In the genomic region with DNA sequence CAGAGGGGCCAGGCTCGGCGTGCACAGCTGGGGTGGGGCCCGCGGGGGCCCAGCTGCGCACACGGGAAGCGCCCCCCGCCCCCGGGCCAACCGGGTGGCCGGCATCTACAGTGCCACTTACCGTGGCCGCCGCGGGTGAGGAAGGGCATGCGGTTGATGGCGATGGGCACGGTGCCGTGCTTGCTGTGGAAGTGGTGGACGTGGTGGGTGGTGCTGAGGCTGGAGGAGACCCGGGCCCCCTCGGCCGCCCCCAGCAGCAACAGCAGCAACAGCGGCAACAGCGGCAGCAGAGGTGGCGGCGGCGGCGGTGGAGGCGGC, we compare ENCODE assay signal across 26 cellular contexts. TPM values are rescaled to one million over a fixed set of nuclear protein-coding genes. Genes with fewer than 3 reads are reported as not detected.
DNase-seq lines count a peak whose midpoint lies in the region; ATAC-seq, FAIRE-seq and TF ChIP-seq lines count a peak whose summit lies in the region.
"Had no signal": no experiment of that assay in that cellular context is flagged by ENCODE, and none has a peak within 500 bp of the region (broad histone marks: within the 10 kb centered on the region; RNA-seq: fewer than 3 reads in every experiment).

No MANE protein-coding gene starts in this region.

- H2BK120ac ChIP-seq in H1 (replicated peaks; ENCODE audit: low read depth, low read length) = no peak overlapping the region

- H2BK15ac ChIP-seq in H1 (ENCODE audit: low read length) = 0 out of 2 replicates have a peak overlapping the region, but pooled peaks have one; percentile 18

- no peak for FAIRE-seq in H1 (lab: Jason Lieb, UNC)
- FAIRE-seq: HTR-8/SVneo had no signal

- no peak overlapping the region for H3K56ac ChIP-seq in H1 (replicated peaks; ENCODE audit: insufficient read length, low read depth, low read length)

- no peak overlapping the region for H2AK5ac ChIP-seq in H1 (ENCODE audit: low read depth, low read length)

- H3K36me3 Mint-ChIP-seq in stimulated activated effector memory CD8-positive, alpha-beta T cell treated with anti-CD3 and anti-CD28 coated beads, Interleukin-12 subunit alpha, Interleukin-12 subunit beta, amount 100 ng/mL, for 72 hours = no peaks in the 10 kb centered on the region
- H3K36me3 Mint-ChIP-seq: natural killer cell had no signal

- H2BK20ac ChIP-seq in H1 (ENCODE audit: low read length) = no peak overlapping the region

- H3K9me3 ChIP-seq in right cardiac atrium (ENCODE audit: control insufficient read depth, low read length) (no peaks in the 10 kb centered on the region), H1 (ENCODE audit: insufficient read depth in 2 of 2, low read depth in 1 of 2, low read length in 1 of 2) (no peaks in the 10 kb centered on the region; a peak in 1 of 4 replicates), neuron (ENCODE audit: low read length) (no peaks in the 10 kb centered on the region)
- H3K9me3 ChIP-seq: body of pancreas, esophagus squamous epithelium, upper lobe of left lung had no signal

- peak in 2 of 3 donors; percentile 48 to 68 for DNase-seq in right cardiac atrium
- no peak for DNase-seq in cardiac septum (ENCODE audit: low spot score)
- DNase-seq in H1 (ENCODE audit: low read depth in 1 of 2, low spot score in 2 of 2) = no peak
- DNase-seq in T-helper 1 cell = no peak
- no peak for DNase-seq in DMS53 treated with DMSO at 0.1 percent for 48 hours (lab: John Stamatoyannopoulos, UW; ENCODE audit: unreplicated experiment)
- no peak for DNase-seq in stimulated activated effector memory CD8-positive, alpha-beta T cell treated with anti-CD3 and anti-CD28 coated beads, Interleukin-12 subunit alpha, Interleukin-12 subunit beta, amount 100 ng/mL, for 72 hours (ENCODE audit: low spot score in 2 of 2)
- DNase-seq: activated CD4-positive, CD25-positive, alpha-beta regulatory T cell treated with anti-CD3 and anti-CD28 coated beads, Interleukin-2, amount 50 U/mL, for 72 hours; activated naive CD4-positive, alpha-beta T cell treated with anti-CD3 and anti-CD28 coated beads for 36 hours; body of pancreas; Calu3; esophagus squamous epithelium; GDM1; natural killer cell; NCI-H2029 treated with DMSO at 0.1 percent for 48 hours; NCI-H774; RPMI8226; stimulated activated CD4-positive, alpha-beta T cell treated with anti-CD3 and anti-CD28 coated beads, Interleukin-4, amount 100 ng/mL, for 4 hours; T-helper 2 cell had no signal

- H3K23me2 ChIP-seq in H1 (ENCODE audit: low read depth, low read length) = peaks cover 25% of the 10 kb centered on the region

- no peak overlapping the region for H2BK12ac ChIP-seq in H1 (ENCODE audit: low read depth, low read length)

- CTCF ChIA-PET in H1 (lab: Charles Lee; ENCODE audit: partially characterized antibody) = interaction anchor here (1.0 to 15.7 kb wide), 7 partner anchors 9 to 272 kb away, joined by 3 to 201 read pairs (median 6); no protein-coding TSS in a partner anchor

- no peak for TF ChIP-seq CTCF in H1 (IDR thresholded peaks at IDR 0.05; ENCODE audit: control extremely low read depth in 1 of 3, insufficient read depth in 1 of 3, low read depth in 1 of 3, low read length in 3 of 3)

- H2AFZ ChIP-seq in H1 (ENCODE audit: low read length) (no peak overlapping the region), neuron (ENCODE audit: low read depth, low read length) (no peak overlapping the region)

- peaks cover 0 to 6% (median 0%) of the 10 kb centered on the region in 4 experiments; a peak in 1 of 8 replicates for H3K36me3 ChIP-seq in H1 (ENCODE audit: control insufficient read depth in 2 of 4, insufficient read depth in 4 of 4, low read length in 3 of 4)
- no peaks in the 10 kb centered on the region for H3K36me3 ChIP-seq in neuron (ENCODE audit: insufficient read depth, low read length)
- H3K36me3 ChIP-seq: esophagus squamous epithelium, upper lobe of left lung had no signal

- no peak overlapping the region for H3K4me3 Mint-ChIP-seq in stimulated activated effector memory CD8-positive, alpha-beta T cell treated with anti-CD3 and anti-CD28 coated beads, Interleukin-12 subunit alpha, Interleukin-12 subunit beta, amount 100 ng/mL, for 72 hours
- H3K4me3 Mint-ChIP-seq: activated naive CD4-positive, alpha-beta T cell treated with anti-CD3 and anti-CD28 coated beads for 36 hours; natural killer cell had no signal

- no peak for TF ChIP-seq POLR2A in H1 (IDR thresholded peaks at IDR 0.05; ENCODE audit: control extremely low read depth in 1 of 2, low read depth in 2 of 2, low read length in 2 of 2)

- no peaks in the 10 kb centered on the region for H3K27me3 ChIP-seq in right cardiac atrium (ENCODE audit: control insufficient read depth, insufficient read depth)
- H3K27me3 ChIP-seq in H1 (replicated peaks in 1 of 4; ENCODE audit: control insufficient read depth in 3 of 4, extremely low read depth in 1 of 4, insufficient read depth in 3 of 4, low read length in 3 of 4) = peaks cover 42 to 78% (median 70%) of the 10 kb centered on the region in 4 experiments
- peaks cover 40% of the 10 kb centered on the region for H3K27me3 ChIP-seq in neuron (ENCODE audit: insufficient read depth, low read length)

- peak overlapping the region; percentile 70 to 94 for H3K4me2 ChIP-seq in H1 (ENCODE audit: insufficient read depth in 1 of 2, low read depth in 2 of 2, low read length in 2 of 2)

- no peak overlapping the region for H3K18ac ChIP-seq in H1 (ENCODE audit: extremely low read depth, low read length)

- no peaks in the 10 kb centered on the region for H3K79me2 ChIP-seq in H1 (ENCODE audit: control insufficient read depth in 1 of 2, insufficient read depth in 2 of 2, low read length in 2 of 2)

- no peak overlapping the region for H4K5ac ChIP-seq in H1 (ENCODE audit: insufficient read length, low read depth, low read length)

- H4K20me1 ChIP-seq in H1 (replicated peaks in 1 of 2; ENCODE audit: control insufficient read depth in 1 of 2, insufficient read depth in 2 of 2, low read length in 2 of 2) = peaks cover 2 to 9% of the 10 kb centered on the region in 2 experiments

- intact Hi-C loops in right cardiac atrium (cut with DNase I) (loop anchor here in 1 of 4 donors (10.0 kb wide), 1 partner anchor 188 kb away; no protein-coding TSS in a partner anchor), cardiac septum (cut with DNase I) (no loop called here)

- H3K79me1 ChIP-seq in H1 (ENCODE audit: low read depth, low read length) = no peaks in the 10 kb centered on the region

- peaks cover 4% of the 10 kb centered on the region for H3K4me1 Mint-ChIP-seq in stimulated activated effector memory CD8-positive, alpha-beta T cell treated with anti-CD3 and anti-CD28 coated beads, Interleukin-12 subunit alpha, Interleukin-12 subunit beta, amount 100 ng/mL, for 72 hours

- no peak overlapping the region for H3K23ac ChIP-seq in H1 (ENCODE audit: insufficient read length)

- H2BK5ac ChIP-seq in H1 (ENCODE audit: low read depth, low read length) = no peak overlapping the region

- no peak overlapping the region for H3K9ac ChIP-seq in H1 (replicated peaks in 1 of 4; ENCODE audit: extremely low read depth in 1 of 4, low read depth in 3 of 4, low read length in 3 of 4)

- TF ChIP-seq EP300 in H1 (IDR thresholded peaks at IDR 0.05; ENCODE audit: borderline replicate concordance in 1 of 2, low read depth in 2 of 2, low read length in 2 of 2) = no peak

- H3K9me3 Mint-ChIP-seq in stimulated activated effector memory CD8-positive, alpha-beta T cell treated with anti-CD3 and anti-CD28 coated beads, Interleukin-12 subunit alpha, Interleukin-12 subunit beta, amount 100 ng/mL, for 72 hours = no peaks in the 10 kb centered on the region
- H3K9me3 Mint-ChIP-seq: activated naive CD4-positive, alpha-beta T cell treated with anti-CD3 and anti-CD28 coated beads for 36 hours; natural killer cell had no signal

- no peak overlapping the region for H3K27ac Mint-ChIP-seq in stimulated activated effector memory CD8-positive, alpha-beta T cell treated with anti-CD3 and anti-CD28 coated beads, Interleukin-12 subunit alpha, Interleukin-12 subunit beta, amount 100 ng/mL, for 72 hours
- H3K27ac Mint-ChIP-seq: activated naive CD4-positive, alpha-beta T cell treated with anti-CD3 and anti-CD28 coated beads for 36 hours; natural killer cell had no signal

- H4K8ac ChIP-seq in H1 (ENCODE audit: extremely low read depth, insufficient read depth, low read length) = no peak overlapping the region

- no peak overlapping the region for H3K4ac ChIP-seq in H1 (replicated peaks; ENCODE audit: insufficient read length, low read depth, low read length)

- H3K4me3 ChIP-seq in right cardiac atrium (ENCODE audit: low read length) = peak overlapping the region; percentile 40
- H3K4me3 ChIP-seq in H1 (ENCODE audit: extremely low read depth in 1 of 4, insufficient read depth in 2 of 4, low read depth in 3 of 4, low read length in 4 of 4) = peak overlapping the region; percentile 22 to 73 (median 28); a peak in 5 of 8 replicates
- H3K4me3 ChIP-seq in neuron (ENCODE audit: low read length) = peak overlapping the region; percentile 14
- H3K4me3 ChIP-seq: body of pancreas had no signal

- 3% methylated on average over 30 of the region's 30 CpGs for WGBS in right cardiac atrium
- WGBS in H1 (ENCODE audit: extremely low coverage in 1 of 2, insufficient coverage in 1 of 2, insufficient read length in 1 of 2, insufficient replicate concordance in 2 of 2, low coverage in 1 of 2, low lambda C conversion rate in 2 of 2, missing lambda C conversion rate in 1 of 2), 2 experiments = 3% methylated on average over 15 of the region's 30 CpGs; no CpG with 5 or more reads in 1 of the 2 experiments

- peaks cover 3% of the 10 kb centered on the region for H3K4me1 ChIP-seq in right cardiac atrium (ENCODE audit: control insufficient read depth, insufficient read depth, low read length)
- peaks cover 4 to 29% (median 16%) of the 10 kb centered on the region in 4 experiments for H3K4me1 ChIP-seq in H1 (replicated peaks in 1 of 4; ENCODE audit: control insufficient read depth in 3 of 4, insufficient read depth in 4 of 4, low read length in 3 of 4)
- peaks cover 16% of the 10 kb centered on the region for H3K4me1 ChIP-seq in neuron (ENCODE audit: insufficient read depth, low read length)

- H3K27ac ChIP-seq in right cardiac atrium (ENCODE audit: low read length) (no peak overlapping the region), H1 (ENCODE audit: low read depth, low read length) (no peak overlapping the region)
- H3K27ac ChIP-seq: body of pancreas, esophagus squamous epithelium, upper lobe of left lung had no signal

- H3K14ac ChIP-seq in H1 (ENCODE audit: insufficient read length) = no peak overlapping the region

- POLR2A ChIA-PET in H1 (lab: Charles Lee; ENCODE audit: partially characterized antibody) = interaction anchor here (1.6 kb wide), 1 partner anchor 9 kb away, joined by 5 read pairs; no protein-coding TSS in a partner anchor

- no peak overlapping the region for H4K91ac ChIP-seq in H1 (replicated peaks; ENCODE audit: insufficient read length, low read length)

- ATAC-seq in right cardiac atrium (no peak), HG02571 (IDR thresholded peaks at IDR 0.05; ENCODE audit: unreplicated experiment) (no peak)
- no peak for ATAC-seq in stimulated activated effector memory CD8-positive, alpha-beta T cell treated with anti-CD3 and anti-CD28 coated beads, Interleukin-12 subunit alpha, Interleukin-12 subunit beta, amount 100 ng/mL, for 72 hours
- ATAC-seq: body of pancreas, left lobe of liver, natural killer cell had no signal

- TF ChIP-seq RAD21 in H1 (IDR thresholded peaks at IDR 0.05 in 1 of 2, conservative IDR thresholded peaks at IDR 0.05 in 1 of 2; ENCODE audit: low read depth in 2 of 2, low read length in 2 of 2) = no peak

RNA-seq across cellular contexts. Expression of a gene that starts 51.4 kb away (rescaled TPM):
- not detected for total RNA-seq in right cardiac atrium
- not detected for polyA plus RNA-seq in right cardiac atrium
- not detected for total RNA-seq in cardiac septum
- not detected in 2 replicates for total RNA-seq in H1 (2021; fragmentation: NEBNext Ultra II Directional; extraction: Animal tissue kit (Norgen Biotek cat#: 25700))
- polyA plus RNA-seq in H1 (2011; rRNA removed) = not detected in 2 replicates
- polyA plus RNA-seq in H1 (2011; cell fraction: cytosol; rRNA removed) = not detected
- not detected for polyA plus RNA-seq in H1 (2011; cell fraction: nucleus; rRNA removed)
- not detected in 4 replicates for polyA plus RNA-seq in H1 (2012, experiment 1 of 2)
- polyA plus RNA-seq in H1 (2012, experiment 2 of 2) = not detected
- polyA plus RNA-seq in H1 (2013, experiment 1 of 2) = not detected
- not detected for polyA plus RNA-seq in H1 (2013, experiment 2 of 2)
- polyA minus RNA-seq in H1 (2011; rRNA and poly(A)+ RNA removed) = not detected in 2 replicates
- not detected for polyA minus RNA-seq in H1 (2011; cell fraction: cytosol; rRNA and poly(A)+ RNA removed)
- polyA minus RNA-seq in H1 (2011; cell fraction: nucleus; rRNA and poly(A)+ RNA removed) = not detected
- total RNA-seq: activated naive CD4-positive, alpha-beta T cell treated with anti-CD3 and anti-CD28 coated beads for 36 hours; body of pancreas; Calu3; dermis microvascular lymphatic vessel endothelial cell; esophagus squamous epithelium; H4; left lobe of liver; MCF 10A; natural killer cell; upper lobe of left lung had no signal

Comparison
In these comparisons a context has a peak if more than half of its experiments do, and no peak if none do; other contexts are left out.
1. DNase-seq: peak in right cardiac atrium (2 of 3); none in cardiac septum (single experiment), H1 (0 of 2), T-helper 1 cell (0 of 5), DMS53 treated with DMSO at 0.1 percent for 48 hours (single experiment) and stimulated activated effector memory CD8-positive, alpha-beta T cell treated with anti-CD3 and anti-CD28 coated beads, Interleukin-12 subunit alpha, Interleukin-12 subunit beta, amount 100 ng/mL, for 72 hours (0 of 2).
2. Peak in every context shown above with its lines, with median percentiles within 50 percentile points of each other: H3K4me3 ChIP-seq.